1 cellular context compared by ENCODE assay signal in the genomic region with DNA sequence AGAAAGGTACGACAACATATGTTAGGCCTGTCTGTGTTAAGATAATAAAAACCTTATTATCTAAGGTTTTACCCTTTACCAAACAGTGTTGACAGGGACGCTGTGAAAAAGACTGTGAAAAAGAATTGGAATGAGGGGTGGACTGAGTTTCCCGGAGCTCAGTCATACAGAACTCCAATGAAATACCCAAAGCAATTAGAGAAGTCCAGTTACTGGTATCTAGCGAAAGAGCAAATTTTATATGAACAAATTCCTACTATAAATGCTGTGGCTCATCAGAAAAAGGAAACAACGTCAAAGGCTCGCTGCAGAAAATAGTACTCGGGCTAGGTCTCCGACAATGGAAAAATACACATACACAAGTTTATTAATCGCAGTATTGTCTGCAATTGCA.
TF ChIP-seq lines count a peak whose summit lies in the region.

No MANE protein-coding gene starts in this region.

TF ChIP-seq in HepG2, 621 proteins besides CTCF, POLR2A, EP300 and RAD21 (continues in another document):
- TF ChIP-seq, protein P1, sequence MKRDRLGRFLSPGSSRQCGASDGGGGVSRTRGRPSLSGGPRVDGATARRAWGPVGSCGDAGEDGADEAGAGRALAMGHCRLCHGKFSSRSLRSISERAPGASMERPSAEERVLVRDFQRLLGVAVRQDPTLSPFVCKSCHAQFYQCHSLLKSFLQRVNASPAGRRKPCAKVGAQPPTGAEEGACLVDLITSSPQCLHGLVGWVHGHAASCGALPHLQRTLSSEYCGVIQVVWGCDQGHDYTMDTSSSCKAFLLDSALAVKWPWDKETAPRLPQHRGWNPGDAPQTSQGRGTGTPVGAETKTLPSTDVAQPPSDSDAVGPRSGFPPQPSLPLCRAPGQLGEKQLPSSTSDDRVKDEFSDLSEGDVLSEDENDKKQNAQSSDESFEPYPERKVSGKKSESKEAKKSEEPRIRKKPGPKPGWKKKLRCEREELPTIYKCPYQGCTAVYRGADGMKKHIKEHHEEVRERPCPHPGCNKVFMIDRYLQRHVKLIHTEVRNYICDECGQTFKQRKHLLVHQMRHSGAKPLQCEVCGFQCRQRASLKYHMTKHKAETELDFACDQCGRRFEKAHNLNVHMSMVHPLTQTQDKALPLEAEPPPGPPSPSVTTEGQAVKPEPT (CRISPR knock-in tag; IDR thresholded peaks at IDR 0.05; ENCODE audit: low read depth), result 0 out of 2 replicates have a peak, but pooled peaks have one; percentile 7
- TF ChIP-seq FOXJ3 (CRISPR knock-in tag; IDR thresholded peaks at IDR 0.05; ENCODE audit: borderline replicate concordance), result 0 out of 2 replicates have a peak, but pooled peaks have one; percentile 14
- TF ChIP-seq, protein P2, sequence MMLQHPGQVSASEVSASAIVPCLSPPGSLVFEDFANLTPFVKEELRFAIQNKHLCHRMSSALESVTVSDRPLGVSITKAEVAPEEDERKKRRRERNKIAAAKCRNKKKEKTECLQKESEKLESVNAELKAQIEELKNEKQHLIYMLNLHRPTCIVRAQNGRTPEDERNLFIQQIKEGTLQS (CRISPR knock-in tag; IDR thresholded peaks at IDR 0.05), result no peak
- TF ChIP-seq, protein P3, sequence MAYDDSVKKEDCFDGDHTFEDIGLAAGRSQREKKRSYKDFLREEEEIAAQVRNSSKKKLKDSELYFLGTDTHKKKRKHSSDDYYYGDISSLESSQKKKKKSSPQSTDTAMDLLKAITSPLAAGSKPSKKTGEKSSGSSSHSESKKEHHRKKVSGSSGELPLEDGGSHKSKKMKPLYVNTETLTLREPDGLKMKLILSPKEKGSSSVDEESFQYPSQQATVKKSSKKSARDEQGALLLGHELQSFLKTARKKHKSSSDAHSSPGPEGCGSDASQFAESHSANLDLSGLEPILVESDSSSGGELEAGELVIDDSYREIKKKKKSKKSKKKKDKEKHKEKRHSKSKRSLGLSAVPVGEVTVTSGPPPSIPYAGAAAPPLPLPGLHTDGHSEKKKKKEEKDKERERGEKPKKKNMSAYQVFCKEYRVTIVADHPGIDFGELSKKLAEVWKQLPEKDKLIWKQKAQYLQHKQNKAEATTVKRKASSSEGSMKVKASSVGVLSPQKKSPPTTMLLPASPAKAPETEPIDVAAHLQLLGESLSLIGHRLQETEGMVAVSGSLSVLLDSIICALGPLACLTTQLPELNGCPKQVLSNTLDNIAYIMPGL (CRISPR knock-in tag; IDR thresholded peaks at IDR 0.05; ENCODE audit: borderline replicate concordance in 1 of 2, low read depth in 1 of 2), result peak; percentile 1 to 17; a peak in 1 of 4 replicates
- TF ChIP-seq RCOR2 (CRISPR knock-in tag; IDR thresholded peaks at IDR 0.05), result 0 out of 2 replicates have a peak, but pooled peaks have one; percentile 10
- TF ChIP-seq DPF2 (CRISPR knock-in tag; IDR thresholded peaks at IDR 0.05; ENCODE audit: borderline replicate concordance, low read depth), result no peak
- TF ChIP-seq ONECUT2 (CRISPR knock-in tag; IDR thresholded peaks at IDR 0.05), result peak; percentile 6; the same call in 1 of the 2 replicates
- TF ChIP-seq, protein P4, sequence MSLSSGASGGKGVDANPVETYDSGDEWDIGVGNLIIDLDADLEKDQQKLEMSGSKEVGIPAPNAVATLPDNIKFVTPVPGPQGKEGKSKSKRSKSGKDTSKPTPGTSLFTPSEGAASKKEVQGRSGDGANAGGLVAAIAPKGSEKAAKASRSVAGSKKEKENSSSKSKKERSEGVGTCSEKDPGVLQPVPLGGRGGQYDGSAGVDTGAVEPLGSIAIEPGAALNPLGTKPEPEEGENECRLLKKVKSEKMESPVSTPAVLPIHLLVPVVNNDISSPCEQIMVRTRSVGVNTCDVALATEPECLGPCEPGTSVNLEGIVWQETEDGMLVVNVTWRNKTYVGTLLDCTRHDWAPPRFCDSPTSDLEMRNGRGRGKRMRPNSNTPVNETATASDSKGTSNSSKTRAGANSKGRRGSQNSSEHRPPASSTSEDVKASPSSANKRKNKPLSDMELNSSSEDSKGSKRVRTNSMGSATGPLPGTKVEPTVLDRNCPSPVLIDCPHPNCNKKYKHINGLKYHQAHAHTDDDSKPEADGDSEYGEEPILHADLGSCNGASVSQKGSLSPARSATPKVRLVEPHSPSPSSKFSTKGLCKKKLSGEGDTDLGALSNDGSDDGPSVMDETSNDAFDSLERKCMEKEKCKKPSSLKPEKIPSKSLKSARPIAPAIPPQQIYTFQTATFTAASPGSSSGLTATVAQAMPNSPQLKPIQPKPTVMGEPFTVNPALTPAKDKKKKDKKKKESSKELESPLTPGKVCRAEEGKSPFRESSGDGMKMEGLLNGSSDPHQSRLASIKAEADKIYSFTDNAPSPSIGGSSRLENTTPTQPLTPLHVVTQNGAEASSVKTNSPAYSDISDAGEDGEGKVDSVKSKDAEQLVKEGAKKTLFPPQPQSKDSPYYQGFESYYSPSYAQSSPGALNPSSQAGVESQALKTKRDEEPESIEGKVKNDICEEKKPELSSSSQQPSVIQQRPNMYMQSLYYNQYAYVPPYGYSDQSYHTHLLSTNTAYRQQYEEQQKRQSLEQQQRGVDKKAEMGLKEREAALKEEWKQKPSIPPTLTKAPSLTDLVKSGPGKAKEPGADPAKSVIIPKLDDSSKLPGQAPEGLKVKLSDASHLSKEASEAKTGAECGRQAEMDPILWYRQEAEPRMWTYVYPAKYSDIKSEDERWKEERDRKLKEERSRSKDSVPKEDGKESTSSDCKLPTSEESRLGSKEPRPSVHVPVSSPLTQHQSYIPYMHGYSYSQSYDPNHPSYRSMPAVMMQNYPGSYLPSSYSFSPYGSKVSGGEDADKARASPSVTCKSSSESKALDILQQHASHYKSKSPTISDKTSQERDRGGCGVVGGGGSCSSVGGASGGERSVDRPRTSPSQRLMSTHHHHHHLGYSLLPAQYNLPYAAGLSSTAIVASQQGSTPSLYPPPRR (CRISPR knock-in tag; IDR thresholded peaks at IDR 0.05; ENCODE audit: borderline replicate concordance), result peak; percentile 5; the same call in 1 of the 2 replicates
- 0 out of 2 replicates have a peak, but pooled peaks have one; percentile 9 for TF ChIP-seq PHF21A (CRISPR knock-in tag; IDR thresholded peaks at IDR 0.05)
- TF ChIP-seq, protein P5, sequence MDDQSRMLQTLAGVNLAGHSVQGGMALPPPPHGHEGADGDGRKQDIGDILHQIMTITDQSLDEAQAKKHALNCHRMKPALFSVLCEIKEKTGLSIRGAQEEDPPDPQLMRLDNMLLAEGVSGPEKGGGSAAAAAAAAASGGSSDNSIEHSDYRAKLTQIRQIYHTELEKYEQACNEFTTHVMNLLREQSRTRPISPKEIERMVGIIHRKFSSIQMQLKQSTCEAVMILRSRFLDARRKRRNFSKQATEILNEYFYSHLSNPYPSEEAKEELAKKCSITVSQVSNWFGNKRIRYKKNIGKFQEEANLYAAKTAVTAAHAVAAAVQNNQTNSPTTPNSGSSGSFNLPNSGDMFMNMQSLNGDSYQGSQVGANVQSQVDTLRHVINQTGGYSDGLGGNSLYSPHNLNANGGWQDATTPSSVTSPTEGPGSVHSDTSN (CRISPR knock-in tag; IDR thresholded peaks at IDR 0.05; ENCODE audit: borderline replicate concordance), result 0 out of 2 replicates have a peak, but pooled peaks have one; percentile 31
- TF ChIP-seq ZNF124 (CRISPR knock-in tag; IDR thresholded peaks at IDR 0.05), result peak; percentile 3; the same call in 1 of the 2 replicates
- 0 out of 2 replicates have a peak, but pooled peaks have one; percentile 45 for TF ChIP-seq ZNF234 (CRISPR knock-in tag; conservative IDR thresholded peaks at IDR 0.05)
- TF ChIP-seq PHF5A (CRISPR knock-in tag; IDR thresholded peaks at IDR 0.05; ENCODE audit: low read depth, unreplicated experiment), result peak; percentile 5
- TF ChIP-seq RARG (CRISPR knock-in tag; IDR thresholded peaks at IDR 0.05; ENCODE audit: low read depth), result 0 out of 2 replicates have a peak, but pooled peaks have one; percentile 58
- TF ChIP-seq, protein P6, sequence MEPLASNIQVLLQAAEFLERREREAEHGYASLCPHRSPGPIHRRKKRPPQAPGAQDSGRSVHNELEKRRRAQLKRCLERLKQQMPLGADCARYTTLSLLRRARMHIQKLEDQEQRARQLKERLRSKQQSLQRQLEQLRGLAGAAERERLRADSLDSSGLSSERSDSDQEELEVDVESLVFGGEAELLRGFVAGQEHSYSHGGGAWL (CRISPR knock-in tag; IDR thresholded peaks at IDR 0.05), result no peak
- TF ChIP-seq, protein P7, sequence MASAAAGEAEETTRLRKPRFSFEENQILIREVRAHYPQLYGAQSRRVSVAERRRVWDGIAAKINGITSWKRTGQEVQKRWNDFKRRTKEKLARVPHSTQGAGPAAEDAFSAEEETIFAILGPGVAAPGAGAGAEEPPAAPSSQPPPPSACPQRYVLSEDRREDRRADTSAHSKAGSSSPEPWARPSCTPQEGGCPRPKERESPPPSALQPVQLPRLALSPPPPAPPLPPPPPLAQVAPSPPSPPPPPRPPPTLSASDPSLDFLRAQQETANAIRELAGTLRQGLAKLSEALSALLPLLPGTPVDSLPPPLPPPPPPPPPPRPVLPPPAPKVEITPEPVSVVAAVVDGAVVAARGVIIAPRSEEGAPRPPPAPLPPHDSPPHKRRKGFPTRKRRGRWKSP (CRISPR knock-in tag; IDR thresholded peaks at IDR 0.05), result no peak
- TF ChIP-seq, protein P8, sequence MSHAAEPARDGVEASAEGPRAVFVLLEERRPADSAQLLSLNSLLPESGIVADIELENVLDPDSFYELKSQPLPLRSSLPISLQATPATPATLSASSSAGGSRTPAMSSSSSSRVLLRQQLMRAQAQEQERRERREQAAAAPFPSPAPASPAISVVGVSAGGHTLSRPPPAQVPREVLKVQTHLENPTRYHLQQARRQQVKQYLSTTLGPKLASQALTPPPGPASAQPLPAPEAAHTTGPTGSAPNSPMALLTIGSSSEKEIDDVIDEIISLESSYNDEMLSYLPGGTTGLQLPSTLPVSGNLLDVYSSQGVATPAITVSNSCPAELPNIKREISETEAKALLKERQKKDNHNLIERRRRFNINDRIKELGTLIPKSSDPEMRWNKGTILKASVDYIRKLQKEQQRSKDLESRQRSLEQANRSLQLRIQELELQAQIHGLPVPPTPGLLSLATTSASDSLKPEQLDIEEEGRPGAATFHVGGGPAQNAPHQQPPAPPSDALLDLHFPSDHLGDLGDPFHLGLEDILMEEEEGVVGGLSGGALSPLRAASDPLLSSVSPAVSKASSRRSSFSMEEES (CRISPR knock-in tag; IDR thresholded peaks at IDR 0.05), result no peak
- peak; percentile 95 for TF ChIP-seq ZNF670 (CRISPR knock-in tag; IDR thresholded peaks at IDR 0.05; ENCODE audit: borderline replicate concordance)
- TF ChIP-seq ZNF34 (CRISPR knock-in tag; IDR thresholded peaks at IDR 0.05; ENCODE audit: borderline replicate concordance), result no peak
- TF ChIP-seq ASH2L (IDR thresholded peaks at IDR 0.05; ENCODE audit: insufficient read length, low read depth, low read length), result no peak
- TF ChIP-seq MTF2 (CRISPR knock-in tag; IDR thresholded peaks at IDR 0.05; ENCODE audit: borderline replicate concordance), result 0 out of 2 replicates have a peak, but pooled peaks have one; percentile 45
- 0 out of 2 replicates have a peak, but pooled peaks have one; percentile 44 for TF ChIP-seq ZSCAN22 (CRISPR knock-in tag; IDR thresholded peaks at IDR 0.05)
- 0 out of 2 replicates have a peak, but pooled peaks have one; percentile 37 for TF ChIP-seq ZNF773 (CRISPR knock-in tag; IDR thresholded peaks at IDR 0.05; ENCODE audit: borderline replicate concordance)
- peak; percentile 35; the same call in 1 of the 2 replicates for TF ChIP-seq ZFP82 (CRISPR knock-in tag; IDR thresholded peaks at IDR 0.05; ENCODE audit: borderline replicate concordance)
- peak; percentile 73; the same call in 1 of the 2 replicates for TF ChIP-seq ZNF33A (CRISPR knock-in tag; IDR thresholded peaks at IDR 0.05; ENCODE audit: borderline replicate concordance)
- TF ChIP-seq, protein P9, sequence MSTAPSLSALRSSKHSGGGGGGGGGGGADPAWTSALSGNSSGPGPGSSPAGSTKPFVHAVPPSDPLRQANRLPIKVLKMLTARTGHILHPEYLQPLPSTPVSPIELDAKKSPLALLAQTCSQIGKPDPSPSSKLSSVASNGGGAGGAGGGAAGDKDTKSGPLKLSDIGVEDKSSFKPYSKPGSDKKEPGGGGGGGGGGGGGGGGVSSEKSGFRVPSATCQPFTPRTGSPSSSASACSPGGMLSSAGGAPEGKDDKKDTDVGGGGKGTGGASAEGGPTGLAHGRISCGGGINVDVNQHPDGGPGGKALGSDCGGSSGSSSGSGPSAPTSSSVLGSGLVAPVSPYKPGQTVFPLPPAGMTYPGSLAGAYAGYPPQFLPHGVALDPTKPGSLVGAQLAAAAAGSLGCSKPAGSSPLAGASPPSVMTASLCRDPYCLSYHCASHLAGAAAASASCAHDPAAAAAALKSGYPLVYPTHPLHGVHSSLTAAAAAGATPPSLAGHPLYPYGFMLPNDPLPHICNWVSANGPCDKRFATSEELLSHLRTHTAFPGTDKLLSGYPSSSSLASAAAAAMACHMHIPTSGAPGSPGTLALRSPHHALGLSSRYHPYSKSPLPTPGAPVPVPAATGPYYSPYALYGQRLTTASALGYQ (CRISPR knock-in tag; IDR thresholded peaks at IDR 0.05), result 0 out of 2 replicates have a peak, but pooled peaks have one; percentile 24
- TF ChIP-seq ZKSCAN8 (CRISPR knock-in tag; IDR thresholded peaks at IDR 0.05; ENCODE audit: borderline replicate concordance), result 0 out of 2 replicates have a peak, but pooled peaks have one; percentile 4
- TF ChIP-seq TBP (CRISPR knock-in tag; IDR thresholded peaks at IDR 0.05), result no peak
- TF ChIP-seq ZNF879 (CRISPR knock-in tag; IDR thresholded peaks at IDR 0.05), result no peak
- TF ChIP-seq ZMYM2 (CRISPR knock-in tag; IDR thresholded peaks at IDR 0.05), result no peak
- 0 out of 2 replicates have a peak, but pooled peaks have one; percentile 47 for TF ChIP-seq XBP1 (CRISPR knock-in tag; IDR thresholded peaks at IDR 0.05)
- TF ChIP-seq SMYD3 (CRISPR knock-in tag; IDR thresholded peaks at IDR 0.05), result 0 out of 2 replicates have a peak, but pooled peaks have one; percentile 26
- TF ChIP-seq, protein P10, sequence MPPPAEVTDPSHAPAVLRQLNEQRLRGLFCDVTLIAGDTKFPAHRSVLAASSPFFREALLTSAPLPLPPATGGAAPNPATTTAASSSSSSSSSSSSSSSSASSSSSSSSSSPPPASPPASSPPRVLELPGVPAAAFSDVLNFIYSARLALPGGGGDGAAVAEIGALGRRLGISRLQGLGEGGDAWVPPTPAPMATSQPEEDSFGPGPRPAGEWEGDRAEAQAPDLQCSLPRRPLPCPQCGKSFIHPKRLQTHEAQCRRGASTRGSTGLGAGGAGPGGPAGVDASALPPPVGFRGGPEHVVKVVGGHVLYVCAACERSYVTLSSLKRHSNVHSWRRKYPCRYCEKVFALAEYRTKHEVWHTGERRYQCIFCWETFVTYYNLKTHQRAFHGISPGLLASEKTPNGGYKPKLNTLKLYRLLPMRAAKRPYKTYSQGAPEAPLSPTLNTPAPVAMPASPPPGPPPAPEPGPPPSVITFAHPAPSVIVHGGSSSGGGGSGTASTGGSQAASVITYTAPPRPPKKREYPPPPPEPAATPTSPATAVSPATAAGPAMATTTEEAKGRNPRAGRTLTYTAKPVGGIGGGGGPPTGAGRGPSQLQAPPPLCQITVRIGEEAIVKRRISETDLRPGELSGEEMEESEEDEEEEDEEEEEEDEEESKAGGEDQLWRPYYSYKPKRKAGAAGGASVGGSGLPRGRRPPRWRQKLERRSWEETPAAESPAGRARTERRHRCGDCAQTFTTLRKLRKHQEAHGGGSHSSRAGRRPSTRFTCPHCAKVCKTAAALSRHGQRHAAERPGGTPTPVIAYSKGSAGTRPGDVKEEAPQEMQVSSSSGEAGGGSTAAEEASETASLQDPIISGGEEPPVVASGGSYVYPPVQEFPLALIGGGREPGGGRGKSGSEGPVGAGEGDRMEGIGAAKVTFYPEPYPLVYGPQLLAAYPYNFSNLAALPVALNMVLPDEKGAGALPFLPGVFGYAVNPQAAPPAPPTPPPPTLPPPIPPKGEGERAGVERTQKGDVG (CRISPR knock-in tag; IDR thresholded peaks at IDR 0.05; ENCODE audit: borderline replicate concordance), result no peak
